9 cellular contexts compared by ENCODE assay signal in genomic region chr1:228415853-228416216, GRCh38.
DNase-seq lines count a peak whose midpoint lies in the region; ATAC-seq and FAIRE-seq lines count a peak whose summit lies in the region.
"Had no signal": no experiment of that assay in that cellular context is flagged by ENCODE, and none has a peak within 500 bp of the region (broad histone marks: within the 10 kb centered on the region; RNA-seq: fewer than 3 reads in every experiment).

No MANE protein-coding gene starts in this region.

- no peak overlapping the region for H3K27ac Mint-ChIP-seq in activated naive CD4-positive, alpha-beta T cell treated with anti-CD3 and anti-CD28 coated beads, Interleukin-2, amount 10 ng/mL, durations not matched to agents 7 days and 5 days

- no peak for DNase-seq in activated naive CD4-positive, alpha-beta T cell treated with anti-CD3 and anti-CD28 coated beads, Interleukin-2, amount 10 ng/mL, durations not matched to agents 7 days and 5 days
- no peak for DNase-seq in activated naive CD4-positive, alpha-beta T cell (lab: John Stamatoyannopoulos, UW)
- DNase-seq in urothelium cell line (ENCODE audit: low spot score) (no peak), NCI-H69 (lab: John Stamatoyannopoulos, UW) (no peak), NCI-H187 (lab: John Stamatoyannopoulos, UW) (no peak)
- DNase-seq: GOT3 had no signal

- H3K4me1 ChIP-seq in mucosa of stomach (ENCODE audit: control insufficient read depth, insufficient read depth, low read length): peaks cover 18% of the 10 kb centered on the region

- H3K27ac ChIP-seq in cingulate gyrus (ENCODE audit: low read depth, low read length): peak overlapping the region; percentile 76

- peak; percentile 65 for FAIRE-seq in urothelium cell line (lab: Jason Lieb, UNC)

- CTCF ChIA-PET in activated naive CD4-positive, alpha-beta T cell treated with anti-CD3 and anti-CD28 coated beads, Interleukin-2, amount 10 ng/mL, durations not matched to agents 7 days and 5 days (lab: Charles Lee): no interaction called here

- H3K9ac ChIP-seq in mucosa of stomach (ENCODE audit: low read length): peak overlapping the region; percentile 29

- peak overlapping the region; percentile 62 for H3K4me3 Mint-ChIP-seq in activated naive CD4-positive, alpha-beta T cell treated with anti-CD3 and anti-CD28 coated beads, Interleukin-2, amount 10 ng/mL, durations not matched to agents 7 days and 5 days

- H3K27me3 ChIP-seq in mucosa of stomach (ENCODE audit: control insufficient read depth, insufficient read depth, low read length): peaks cover 42% of the 10 kb centered on the region

- no peak for ATAC-seq in GM21619 (IDR thresholded peaks at IDR 0.05; ENCODE audit: unreplicated experiment)

- H3K9me3 Mint-ChIP-seq in activated naive CD4-positive, alpha-beta T cell treated with anti-CD3 and anti-CD28 coated beads, Interleukin-2, amount 10 ng/mL, durations not matched to agents 7 days and 5 days: no peaks in the 10 kb centered on the region

- peaks cover 24% of the 10 kb centered on the region for H3K4me1 Mint-ChIP-seq in activated naive CD4-positive, alpha-beta T cell treated with anti-CD3 and anti-CD28 coated beads, Interleukin-2, amount 10 ng/mL, durations not matched to agents 7 days and 5 days

- H3K27me3 Mint-ChIP-seq in activated naive CD4-positive, alpha-beta T cell treated with anti-CD3 and anti-CD28 coated beads, Interleukin-2, amount 10 ng/mL, durations not matched to agents 7 days and 5 days: peaks cover 45% of the 10 kb centered on the region

- H3K36me3 Mint-ChIP-seq in activated naive CD4-positive, alpha-beta T cell treated with anti-CD3 and anti-CD28 coated beads, Interleukin-2, amount 10 ng/mL, durations not matched to agents 7 days and 5 days: peaks cover 4% of the 10 kb centered on the region

- H3K9me3 ChIP-seq in mucosa of stomach (ENCODE audit: control insufficient read depth, low read length): no peaks in the 10 kb centered on the region

- H3K4me3 ChIP-seq in mucosa of stomach (ENCODE audit: low read length): no peak overlapping the region

- no peaks in the 10 kb centered on the region for H3K36me3 ChIP-seq in mucosa of stomach (ENCODE audit: control insufficient read depth, insufficient read depth, low read length)
